In the genomic region with DNA sequence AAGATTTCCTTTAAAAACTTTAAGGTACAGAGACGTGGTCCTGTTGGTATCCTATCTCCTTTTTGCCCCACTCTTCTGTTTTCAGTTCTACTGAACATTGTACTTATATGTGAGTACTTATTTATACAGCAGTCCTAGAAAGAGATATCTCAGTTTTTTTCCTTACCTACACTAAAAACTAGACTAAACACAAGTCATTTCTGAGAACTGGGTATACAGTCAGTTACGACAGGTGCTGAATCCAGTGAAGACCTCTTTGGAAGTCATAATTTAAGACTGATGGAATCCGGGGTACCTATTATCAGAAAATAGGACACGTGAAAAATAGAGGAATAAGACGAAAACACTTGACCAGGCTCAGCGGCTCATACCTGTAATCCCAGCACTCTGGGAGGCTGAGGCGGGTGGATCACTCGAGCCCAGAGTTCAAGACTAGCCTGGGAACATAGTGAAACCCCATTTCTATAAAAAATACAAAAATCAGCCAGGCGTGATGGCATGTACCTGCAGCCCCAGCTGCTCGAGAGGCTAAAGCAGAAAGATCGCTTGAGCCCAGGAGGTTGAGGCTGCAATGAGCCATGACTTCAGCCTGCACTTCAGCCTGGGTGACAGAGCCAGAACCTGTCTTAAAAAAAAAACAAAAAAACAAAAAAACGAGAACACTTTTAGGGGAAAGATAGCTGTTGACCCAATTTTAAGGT, we compare ENCODE assay signal across 17 cellular contexts.
DNase-seq lines count a peak whose midpoint lies in the region; ATAC-seq lines count a peak whose summit lies in the region.
"Had no signal": no experiment of that assay in that cellular context is flagged by ENCODE, and none has a peak within 500 bp of the region (broad histone marks: within the 10 kb centered on the region; RNA-seq: fewer than 3 reads in every experiment).

No MANE protein-coding gene starts in this region.

- no peaks in the 10 kb centered on the region for H3K9me3 Mint-ChIP-seq in activated T-cell treated with anti-CD3 and anti-CD28 coated beads, Interleukin-2, amount 50 U/mL, for 24 hours
- no peaks in the 10 kb centered on the region for H3K9me3 Mint-ChIP-seq in stimulated activated effector memory CD8-positive, alpha-beta T cell treated with anti-CD3 and anti-CD28 coated beads, Interleukin-12 subunit alpha, Interleukin-12 subunit beta, amount 100 ng/mL, for 72 hours
- H3K9me3 Mint-ChIP-seq: neural progenitor cell had no signal

- ATAC-seq in GM21526 (IDR thresholded peaks at IDR 0.05; ENCODE audit: low FRiP score, unreplicated experiment) (peak; percentile 52), HG03354 (IDR thresholded peaks at IDR 0.05; ENCODE audit: poor library complexity, severe bottlenecking, unreplicated experiment) (peak; percentile 76)
- ATAC-seq in stimulated activated effector memory CD8-positive, alpha-beta T cell treated with anti-CD3 and anti-CD28 coated beads, Interleukin-12 subunit alpha, Interleukin-12 subunit beta, amount 100 ng/mL, for 72 hours = no peak
- ATAC-seq: A549 had no signal

- no peaks in the 10 kb centered on the region for H3K27me3 Mint-ChIP-seq in activated T-cell treated with anti-CD3 and anti-CD28 coated beads, Interleukin-2, amount 50 U/mL, for 24 hours

- peak overlapping the region; percentile 82 for H3K27ac Mint-ChIP-seq in activated T-cell treated with anti-CD3 and anti-CD28 coated beads, Interleukin-2, amount 50 U/mL, for 24 hours
- H3K27ac Mint-ChIP-seq in stimulated activated effector memory CD8-positive, alpha-beta T cell treated with anti-CD3 and anti-CD28 coated beads, Interleukin-12 subunit alpha, Interleukin-12 subunit beta, amount 100 ng/mL, for 72 hours = peak overlapping the region; percentile 78
- H3K27ac Mint-ChIP-seq: neural progenitor cell had no signal

- no peak overlapping the region for H3K4me3 Mint-ChIP-seq in activated T-cell treated with anti-CD3 and anti-CD28 coated beads, Interleukin-2, amount 50 U/mL, for 24 hours
- no peak overlapping the region for H3K4me3 Mint-ChIP-seq in stimulated activated effector memory CD8-positive, alpha-beta T cell treated with anti-CD3 and anti-CD28 coated beads, Interleukin-12 subunit alpha, Interleukin-12 subunit beta, amount 100 ng/mL, for 72 hours
- H3K4me3 Mint-ChIP-seq: neural progenitor cell had no signal

- DNase-seq in activated T-cell treated with anti-CD3 and anti-CD28 coated beads, Interleukin-2, amount 50 U/mL, for 24 hours = no peak
- DNase-seq in activated T-cell treated with anti-CD3 and anti-CD28 coated beads, Interleukin-2, amount 50 U/mL, for 1 hour = no peak
- no peak for DNase-seq in stimulated activated effector memory CD8-positive, alpha-beta T cell treated with anti-CD3 and anti-CD28 coated beads, Interleukin-12 subunit alpha, Interleukin-12 subunit beta, amount 100 ng/mL, for 72 hours (ENCODE audit: low spot score in 2 of 2)
- no peak for DNase-seq in SHP77 treated with DMSO at 0.1 percent for 48 hours (lab: John Stamatoyannopoulos, UW)
- no peak for DNase-seq in COLO668 (lab: John Stamatoyannopoulos, UW; ENCODE audit: unreplicated experiment)
- DNase-seq in germinal center (ENCODE audit: low spot score) = no peak
- DNase-seq: activated CD4-positive, alpha-beta T cell treated with anti-CD3 and anti-CD28 coated beads for 4 hours; aorta; IMR-90; NCI-H2081 treated with DMSO at 0.1 percent for 48 hours; Right ventricle myocardium superior; stimulated activated CD4-positive, alpha-beta T cell treated with anti-CD3 and anti-CD28 coated beads, Interleukin-1b, Interleukin-23, amount 100 ng/mL, for 48 hours; testis had no signal

- H3K36me3 Mint-ChIP-seq in activated T-cell treated with anti-CD3 and anti-CD28 coated beads, Interleukin-2, amount 50 U/mL, for 24 hours (ENCODE audit: low read depth) = peaks cover 99% of the 10 kb centered on the region
- H3K36me3 Mint-ChIP-seq in stimulated activated effector memory CD8-positive, alpha-beta T cell treated with anti-CD3 and anti-CD28 coated beads, Interleukin-12 subunit alpha, Interleukin-12 subunit beta, amount 100 ng/mL, for 72 hours = peaks cover 100% of the 10 kb centered on the region

- peaks cover 77% of the 10 kb centered on the region for H3K4me1 Mint-ChIP-seq in activated T-cell treated with anti-CD3 and anti-CD28 coated beads, Interleukin-2, amount 50 U/mL, for 24 hours (ENCODE audit: low read depth)
- peaks cover 49% of the 10 kb centered on the region for H3K4me1 Mint-ChIP-seq in stimulated activated effector memory CD8-positive, alpha-beta T cell treated with anti-CD3 and anti-CD28 coated beads, Interleukin-12 subunit alpha, Interleukin-12 subunit beta, amount 100 ng/mL, for 72 hours
